In genomic region chr15:92809880-92810361, GRCh38 we compare ENCODE assay signal across 8 cellular contexts.
A peak's percentile ranks its signal among the peaks of the same experiment; 100 is the strongest.
DNase-seq lines count a peak whose midpoint lies in the region; ATAC-seq, FAIRE-seq and TF ChIP-seq lines count a peak whose summit lies in the region.

No MANE protein-coding gene starts in this region.

- H3K27ac ChIP-seq in OCI-LY1 (ENCODE audit: low read depth, low read length, poor library complexity, severe bottlenecking) (peak overlapping the region; percentile 98), body of pancreas (peak overlapping the region; percentile 93 to 98 (median 96)), iPS-20b (ENCODE audit: low read length) (peak overlapping the region; percentile 100), skin epidermis (peak overlapping the region; percentile 76 to 100 (median 99))

- H3K4me1 ChIP-seq in OCI-LY1 (ENCODE audit: insufficient read depth, low read length, severe bottlenecking), result peaks cover 55% of the 10 kb centered on the region
- peaks cover 38% of the 10 kb centered on the region for H3K4me1 ChIP-seq in body of pancreas
- peaks cover 29% of the 10 kb centered on the region for H3K4me1 ChIP-seq in iPS-20b (ENCODE audit: insufficient read depth, low read length)

- TF ChIP-seq POLR2A in GM18526 (IDR thresholded peaks at IDR 0.05; ENCODE audit: extremely low read depth, insufficient read length) (peak; percentile 68), body of pancreas (IDR thresholded peaks at IDR 0.05) (no peak), H54 (IDR thresholded peaks at IDR 0.05; ENCODE audit: low read depth, low read length) (no peak)

- H3K4me2 ChIP-seq in OCI-LY1 (ENCODE audit: low read length), result peak overlapping the region; percentile 69

- peak overlapping the region; percentile 86 for H3K9ac ChIP-seq in OCI-LY1 (ENCODE audit: low read length)
- H3K9ac ChIP-seq in iPS-20b (ENCODE audit: low read depth, low read length), result peak overlapping the region; percentile 99

- ATAC-seq in body of pancreas (no peak), GM19397 (IDR thresholded peaks at IDR 0.05; ENCODE audit: unreplicated experiment) (no peak)

- no peak for TF ChIP-seq CTCF in OCI-LY1 (IDR thresholded peaks at IDR 0.05; ENCODE audit: low read length)
- TF ChIP-seq CTCF in body of pancreas (IDR thresholded peaks at IDR 0.05), result no peak

- FAIRE-seq in H54 (lab: Jason Lieb, UNC), result no peak

- intact Hi-C loops in body of pancreas (cut with DNase I), result no loop called here

- no peaks in the 10 kb centered on the region for H3K79me2 ChIP-seq in OCI-LY1 (ENCODE audit: insufficient read depth, low read length)

- peak; percentile 30 for DNase-seq in AG20443 (ENCODE audit: low spot score)
- DNase-seq in body of pancreas, result peak; percentile 57 to 74 (median 62)
- no peak for DNase-seq in H54 (ENCODE audit: insufficient read length, low spot score)

- 1% methylated on average over 12 of the region's 12 CpGs for WGBS in body of pancreas, 2 donors

- H4K20me1 ChIP-seq in OCI-LY1 (ENCODE audit: insufficient read depth, low read length), result no peaks in the 10 kb centered on the region

- H2AFZ ChIP-seq in OCI-LY1 (ENCODE audit: low read length), result no peak overlapping the region

- no peaks in the 10 kb centered on the region for H3K9me2 ChIP-seq in OCI-LY1 (ENCODE audit: low read depth, low read length)

- peak overlapping the region; percentile 60 for H3K4me3 ChIP-seq in OCI-LY1 (ENCODE audit: low read depth, low read length, poor library complexity, severe bottlenecking)
- peak overlapping the region in 1 of 2 donors; percentile 10 for H3K4me3 ChIP-seq in body of pancreas
- H3K4me3 ChIP-seq in iPS-20b (ENCODE audit: low read length), result peak overlapping the region; percentile 79
- peak overlapping the region; percentile 32 to 57 (median 43) for H3K4me3 ChIP-seq in skin epidermis

- H3K9me3 ChIP-seq in OCI-LY1 (ENCODE audit: low read length) (no peaks in the 10 kb centered on the region), body of pancreas (no peaks in the 10 kb centered on the region), iPS-20b (ENCODE audit: insufficient read depth, low read depth, low read length) (no peaks in the 10 kb centered on the region)

- peaks cover 3% of the 10 kb centered on the region; the same call in 1 of the 2 replicates for H3F3A ChIP-seq in OCI-LY1 (ENCODE audit: insufficient read depth, low read length)

- no peaks in the 10 kb centered on the region for H3K27me3 ChIP-seq in OCI-LY1 (ENCODE audit: insufficient read depth, low read length)
- no peaks in the 10 kb centered on the region for H3K27me3 ChIP-seq in body of pancreas
- no peaks in the 10 kb centered on the region for H3K27me3 ChIP-seq in iPS-20b (ENCODE audit: insufficient read depth, low read length)

- H3K36me3 ChIP-seq in OCI-LY1 (ENCODE audit: insufficient read depth, low read length) (no peaks in the 10 kb centered on the region), body of pancreas (replicated peaks in 1 of 2; ENCODE audit: insufficient read depth in 1 of 2, low read depth in 2 of 2) (no peaks in the 10 kb centered on the region), iPS-20b (ENCODE audit: insufficient read depth, low read depth, low read length) (no peaks in the 10 kb centered on the region)
